In genomic region chr20:387520-387919, GRCh38 we compare ENCODE assay signal across 21 cellular contexts. TPM values are rescaled to one million over a fixed set of nuclear protein-coding genes. Genes with fewer than 3 reads are reported as not detected.
A peak's percentile ranks its signal among the peaks of the same experiment; 100 is the strongest.
DNase-seq lines count a peak whose midpoint lies in the region; ATAC-seq, FAIRE-seq and TF ChIP-seq lines count a peak whose summit lies in the region.
"Had no signal": no experiment of that assay in that cellular context is flagged by ENCODE, and none has a peak within 500 bp of the region (broad histone marks: within the 10 kb centered on the region; RNA-seq: fewer than 3 reads in every experiment).

No MANE protein-coding gene starts in this region.

- CTCF ChIA-PET in A549 (lab: Yijun Ruan, JAX), result interaction anchor here (11.1 to 50.3 kb wide), 4 partner anchors 10 to 51 kb away, joined by 85 to 1229 read pairs (median 140); no protein-coding TSS in a partner anchor
- CTCF ChIA-PET in HEK293 (lab: Yijun Ruan, JAX), result interaction anchor here (1.5 kb wide), 1 partner anchor 44 kb away, joined by 5 read pairs; no protein-coding TSS in a partner anchor

- H3K36me3 ChIP-seq in HEK293 (ENCODE audit: control insufficient read depth in 2 of 2, insufficient read depth in 1 of 2, low read length in 2 of 2) (peaks cover 15 to 42% of the 10 kb centered on the region in 2 experiments), prostate gland (no peaks in the 10 kb centered on the region)

- TF ChIP-seq CTCF in 22Rv1 (IDR thresholded peaks at IDR 0.05) (no peak), A549 (IDR thresholded peaks at IDR 0.05) (no peak), HEK293 (tag by site-specific recombination; IDR thresholded peaks at IDR 0.05) (no peak), chondrocyte (IDR thresholded peaks at IDR 0.05) (no peak), prostate gland (IDR thresholded peaks at IDR 0.05) (no peak), type B pancreatic cell (conservative IDR thresholded peaks at IDR 0.05) (no peak)

- WGBS in A549 (ENCODE audit: missing lambda C conversion rate), result 94% methylated on average over 3 of the region's 3 CpGs
- 88% methylated on average over 3 of the region's 3 CpGs for WGBS in prostate gland

- H3K9me3 Mint-ChIP-seq in chondrocyte (ENCODE audit: low read depth), result no peaks in the 10 kb centered on the region
- no peaks in the 10 kb centered on the region for H3K9me3 Mint-ChIP-seq in type B pancreatic cell
- H3K9me3 Mint-ChIP-seq: CD8-positive, alpha-beta T cell; HFFc6; IgD-negative memory B cell had no signal

- H3K4me3 ChIP-seq in A549 (no peak overlapping the region), HEK293 (ENCODE audit: low read depth, low read length) (no peak overlapping the region), prostate gland (no peak overlapping the region)
- H3K4me3 ChIP-seq: BLaER1, GM23248, HAP-1 had no signal

- no peaks in the 10 kb centered on the region for H3K9me3 ChIP-seq in A549
- no peaks in the 10 kb centered on the region for H3K9me3 ChIP-seq in HEK293 (ENCODE audit: control insufficient read depth, insufficient read depth, low read depth, low read length)
- H3K9me3 ChIP-seq in prostate gland, result no peaks in the 10 kb centered on the region
- H3K9me3 ChIP-seq: BLaER1, HAP-1 had no signal

- no peak for FAIRE-seq in A549 (lab: Jason Lieb, UNC)
- FAIRE-seq: GM12892, GM18507, HTR-8/SVneo had no signal

- no peak for ATAC-seq in A549
- ATAC-seq: CD8-positive, alpha-beta T cell had no signal

- H3K27me3 ChIP-seq in prostate gland (replicated peaks; ENCODE audit: insufficient read depth), result no peaks in the 10 kb centered on the region
- H3K27me3 ChIP-seq: BLaER1 had no signal

- intact Hi-C loops in prostate gland (cut with DNase I), result no loop called here

- H3K27ac Mint-ChIP-seq in chondrocyte (ENCODE audit: unreplicated experiment), result peak overlapping the region; percentile 49
- H3K27ac Mint-ChIP-seq in type B pancreatic cell, result no peak overlapping the region
- H3K27ac Mint-ChIP-seq: CD8-positive, alpha-beta T cell; HFFc6; IgD-negative memory B cell had no signal

- POLR2A ChIA-PET in A549 (lab: Yijun Ruan, JAX) (interaction anchor here (0.7 to 14.2 kb wide), 5 partner anchors 8 to 23 kb away, joined by 3 to 147 read pairs (median 77); no protein-coding TSS in a partner anchor), HEK293 (lab: Yijun Ruan, JAX) (interaction anchor here (0.8 kb wide), 1 partner anchor 169 kb away, joined by 7 read pairs; no protein-coding TSS in a partner anchor)

- H3K4me3 Mint-ChIP-seq in chondrocyte (ENCODE audit: unreplicated experiment) (peak overlapping the region; percentile 22), type B pancreatic cell (no peak overlapping the region)
- H3K4me3 Mint-ChIP-seq: CD14-positive monocyte; CD8-positive, alpha-beta T cell; HFFc6 had no signal

- no peak for TF ChIP-seq EP300 in A549 (IDR thresholded peaks at IDR 0.05)

- H3K27me3 Mint-ChIP-seq in chondrocyte (ENCODE audit: low read depth) (no peaks in the 10 kb centered on the region), type B pancreatic cell (peaks cover 12% of the 10 kb centered on the region)
- H3K27me3 Mint-ChIP-seq: IgD-negative memory B cell had no signal

- H3K4me2 ChIP-seq in A549, result no peak overlapping the region; the same call in 2 of the 3 replicates
- H3K4me2 ChIP-seq: BLaER1 had no signal

- DNase-seq in A549 (ENCODE audit: low read depth in 1 of 2, low spot score in 1 of 2) (no peak), chondrocyte (ENCODE audit: low spot score) (no peak), activated gamma-delta T cell (lab: John Stamatoyannopoulos, UW) (no peak), prostate gland (ENCODE audit: low spot score) (no peak), type B pancreatic cell (ENCODE audit: extremely low spot score, unreplicated experiment) (no peak)
- DNase-seq: CD8-positive, alpha-beta T cell; DMS153; DMS79; GDM1; GM23248; HFFc6; KG1 had no signal

- H3K4me1 Mint-ChIP-seq in chondrocyte (ENCODE audit: low read depth), result peaks cover 31% of the 10 kb centered on the region
- peaks cover 4% of the 10 kb centered on the region for H3K4me1 Mint-ChIP-seq in type B pancreatic cell (ENCODE audit: unreplicated experiment)
- H3K4me1 Mint-ChIP-seq: CD14-positive monocyte had no signal

- H3K36me3 Mint-ChIP-seq in chondrocyte (ENCODE audit: low read depth) (peaks cover 40% of the 10 kb centered on the region), type B pancreatic cell (peaks cover 5% of the 10 kb centered on the region)

- peaks cover 58% of the 10 kb centered on the region for H3K4me1 ChIP-seq in A549
- no peaks in the 10 kb centered on the region for H3K4me1 ChIP-seq in HEK293 (ENCODE audit: control insufficient read depth, insufficient read depth, low read length)
- H3K4me1 ChIP-seq in prostate gland (replicated peaks), result no peaks in the 10 kb centered on the region

- peak overlapping the region; percentile 99 for H3K27ac ChIP-seq in 22Rv1
- no peak overlapping the region; a peak in 1 of 6 replicates for H3K27ac ChIP-seq in A549
- no peak overlapping the region for H3K27ac ChIP-seq in HEK293 (ENCODE audit: extremely low read depth, low read depth, low read length)
- no peak overlapping the region for H3K27ac ChIP-seq in prostate gland
- H3K27ac ChIP-seq: BLaER1, GM23248 had no signal

- TF ChIP-seq POLR2A in A549 (IDR thresholded peaks at IDR 0.05; ENCODE audit: low read length) (no peak), prostate gland (IDR thresholded peaks at IDR 0.05) (no peak)

- TF ChIP-seq RAD21 in A549 (conservative IDR thresholded peaks at IDR 0.05 in 1 of 2, IDR thresholded peaks at IDR 0.05 in 1 of 2), result no peak

TF ChIP-seq in A549, 52 proteins besides CTCF, POLR2A, EP300 and RAD21:
- TF ChIP-seq KDM1A (IDR thresholded peaks at IDR 0.05; ENCODE audit: low read depth), result 0 out of 2 replicates have a peak, but pooled peaks have one; percentile 30
- 0 out of 2 replicates have a peak, but pooled peaks have one; percentile 23 for TF ChIP-seq RCOR1 (IDR thresholded peaks at IDR 0.05; ENCODE audit: low read depth, low read length)
- TF ChIP-seq, protein P1, sequence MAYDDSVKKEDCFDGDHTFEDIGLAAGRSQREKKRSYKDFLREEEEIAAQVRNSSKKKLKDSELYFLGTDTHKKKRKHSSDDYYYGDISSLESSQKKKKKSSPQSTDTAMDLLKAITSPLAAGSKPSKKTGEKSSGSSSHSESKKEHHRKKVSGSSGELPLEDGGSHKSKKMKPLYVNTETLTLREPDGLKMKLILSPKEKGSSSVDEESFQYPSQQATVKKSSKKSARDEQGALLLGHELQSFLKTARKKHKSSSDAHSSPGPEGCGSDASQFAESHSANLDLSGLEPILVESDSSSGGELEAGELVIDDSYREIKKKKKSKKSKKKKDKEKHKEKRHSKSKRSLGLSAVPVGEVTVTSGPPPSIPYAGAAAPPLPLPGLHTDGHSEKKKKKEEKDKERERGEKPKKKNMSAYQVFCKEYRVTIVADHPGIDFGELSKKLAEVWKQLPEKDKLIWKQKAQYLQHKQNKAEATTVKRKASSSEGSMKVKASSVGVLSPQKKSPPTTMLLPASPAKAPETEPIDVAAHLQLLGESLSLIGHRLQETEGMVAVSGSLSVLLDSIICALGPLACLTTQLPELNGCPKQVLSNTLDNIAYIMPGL (CRISPR knock-in tag; IDR thresholded peaks at IDR 0.05; ENCODE audit: borderline replicate concordance), result no peak

RNA-seq across cellular contexts. Expression of gene TRIB3, which starts 7.0 kb away (rescaled TPM):
- 210 and 269 TPM in 2 replicates for polyA plus RNA-seq in A549 (2011; rRNA removed)
- polyA plus RNA-seq in A549 (2012; cell fraction: cytosol; rRNA removed), result 56.5 and 79.1 TPM in 2 replicates
- polyA plus RNA-seq in A549 (2012; cell fraction: nucleus; rRNA removed), result 68.7 and 90.7 TPM in 2 replicates
- polyA plus RNA-seq in A549 (2017; fragmentation: RNase III; extraction: RNeasy Plus Mini Kit Qiagen cat#74134 plus additional on column Dnase treatment), result 28.4 to 39.8 TPM (median 34.0 TPM) in 3 replicates
- 224 and 268 TPM in 2 replicates for polyA minus RNA-seq in A549 (2011; rRNA and poly(A)+ RNA removed)
- 7.0 to 141 TPM (median 137 TPM) in 3 replicates for total RNA-seq in chondrocyte
- 10 to 100 TPM; 11.8 to 22.7 TPM for total RNA-seq in prostate gland
- 8.3 and 17.0 TPM in 2 replicates for total RNA-seq in type B pancreatic cell (ENCODE audit: low replicate concordance)

RNA-seq across cellular contexts. Expression of gene RBCK1, which starts 20.6 kb away (rescaled TPM):
- polyA plus RNA-seq in A549 (2011; rRNA removed) (222 and 239 TPM in 2 replicates), A549 (2017; fragmentation: RNase III; extraction: RNeasy Plus Mini Kit Qiagen cat#74134 plus additional on column Dnase treatment) (105 to 117 TPM (median 112 TPM) in 3 replicates)
- polyA plus RNA-seq in A549 (2012; cell fraction: cytosol; rRNA removed), result 142 and 173 TPM in 2 replicates
- polyA plus RNA-seq in A549 (2012; cell fraction: nucleus; rRNA removed), result 254 and 311 TPM in 2 replicates
- polyA minus RNA-seq in A549 (2011; rRNA and poly(A)+ RNA removed), result 186 and 187 TPM in 2 replicates
- total RNA-seq in chondrocyte (84.1 to 95.5 TPM (median 94.3 TPM) in 3 replicates), prostate gland (100 to 1,000 TPM; 108 to 158 TPM), type B pancreatic cell (ENCODE audit: low replicate concordance) (81.3 and 84.9 TPM in 2 replicates)

RNA-seq across cellular contexts. Expression of gene NRSN2, which starts 40.6 kb away (rescaled TPM):
- polyA plus RNA-seq in A549 (2011; rRNA removed) (40.5 and 47.5 TPM in 2 replicates), A549 (2017; fragmentation: RNase III; extraction: RNeasy Plus Mini Kit Qiagen cat#74134 plus additional on column Dnase treatment) (59.6 to 74.8 TPM (median 74.3 TPM) in 3 replicates)
- 103 and 115 TPM in 2 replicates for polyA plus RNA-seq in A549 (2012; cell fraction: cytosol; rRNA removed)
- 84.2 and 135 TPM in 2 replicates for polyA plus RNA-seq in A549 (2012; cell fraction: nucleus; rRNA removed)
- polyA minus RNA-seq in A549 (2011; rRNA and poly(A)+ RNA removed), result 36.5 and 42.2 TPM in 2 replicates
- total RNA-seq in chondrocyte (72.1 to 77.1 TPM (median 73.2 TPM) in 3 replicates), prostate gland (10 to 100 TPM; 26.3 to 48.3 TPM), type B pancreatic cell (ENCODE audit: low replicate concordance) (33.8 and 43.0 TPM in 2 replicates)
